11 cellular contexts compared by ENCODE assay signal in the genomic region with DNA sequence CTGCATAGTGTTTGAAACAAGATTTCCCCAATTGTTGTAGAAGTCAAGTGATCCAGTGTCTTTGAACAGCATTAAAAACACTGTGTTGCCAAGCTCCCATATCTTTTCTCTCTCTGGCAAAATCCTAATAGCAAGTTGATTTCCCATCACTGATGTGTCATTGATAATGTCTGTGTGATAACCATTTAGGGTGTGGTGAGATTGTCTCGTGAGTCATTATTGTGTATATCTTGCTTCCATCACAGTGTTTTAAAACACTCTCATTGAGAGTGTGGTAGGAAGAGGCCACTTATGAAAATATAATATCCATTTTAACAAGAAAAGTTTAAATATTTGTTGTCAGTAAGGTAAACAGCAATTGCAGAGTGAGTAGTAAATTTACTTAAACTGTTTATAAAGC.
DNase-seq lines count a peak whose midpoint lies in the region; ATAC-seq and TF ChIP-seq lines count a peak whose summit lies in the region.
"Had no signal": no experiment of that assay in that cellular context is flagged by ENCODE, and none has a peak within 500 bp of the region (broad histone marks: within the 10 kb centered on the region; RNA-seq: fewer than 3 reads in every experiment).

No MANE protein-coding gene starts in this region.

- no peaks in the 10 kb centered on the region for H3K9me3 Mint-ChIP-seq in activated CD8-positive, alpha-beta T cell treated with anti-CD3 and anti-CD28 coated beads for 36 hours
- no peaks in the 10 kb centered on the region for H3K9me3 Mint-ChIP-seq in activated CD8-positive, alpha-beta T cell treated with anti-CD3 and anti-CD28 coated beads, Interleukin-2, amount 10 ng/mL, durations not matched to agents 7 days and 5 days (ENCODE audit: insufficient read depth)

- ATAC-seq in activated CD8-positive, alpha-beta T cell treated with anti-CD3 and anti-CD28 coated beads for 36 hours: peak; percentile 53
- no peak for ATAC-seq in activated CD8-positive, alpha-beta T cell treated with anti-CD3 and anti-CD28 coated beads, Interleukin-2, amount 10 ng/mL, durations not matched to agents 7 days and 5 days
- ATAC-seq in RWPE2 (ENCODE audit: low read depth): peak; percentile 88
- peak; percentile 35 for ATAC-seq in esophagus mucosa
- no peak for ATAC-seq in HG02981 (IDR thresholded peaks at IDR 0.05; ENCODE audit: unreplicated experiment)

- H3K27me3 ChIP-seq in RWPE2 (ENCODE audit: insufficient read depth, poor library complexity, severe bottlenecking): no peaks in the 10 kb centered on the region

- POLR2A ChIA-PET in activated CD8-positive, alpha-beta T cell treated with anti-CD3 and anti-CD28 coated beads for 36 hours (lab: Charles Lee): no interaction called here
- POLR2A ChIA-PET in activated CD8-positive, alpha-beta T cell treated with anti-CD3 and anti-CD28 coated beads, Interleukin-2, amount 10 ng/mL, durations not matched to agents 7 days and 5 days (lab: Charles Lee): no interaction called here

- 0 out of 2 replicates have a peak, but pooled peaks cover 3% of the 10 kb centered on the region for H3K36me3 ChIP-seq in RWPE2 (ENCODE audit: low read depth)

- DNase-seq in activated CD8-positive, alpha-beta T cell treated with anti-CD3 and anti-CD28 coated beads for 36 hours: no peak
- no peak for DNase-seq in activated CD8-positive, alpha-beta T cell treated with anti-CD3 and anti-CD28 coated beads, Interleukin-2, amount 10 ng/mL, durations not matched to agents 7 days and 5 days
- DNase-seq in RWPE2 (ENCODE audit: low spot score) (no peak), midbrain (lab: John Stamatoyannopoulos, UW) (no peak), NCI-H1417 treated with DMSO at 0.1 percent for 48 hours (lab: John Stamatoyannopoulos, UW) (no peak)
- DNase-seq: central memory CD4-positive, alpha-beta T cell; stimulated activated naive CD4-positive, alpha-beta T cell had no signal

- intact Hi-C loops in activated CD8-positive, alpha-beta T cell treated with anti-CD3 and anti-CD28 coated beads for 36 hours (cut with micrococcal nuclease): no loop called here

- no peaks in the 10 kb centered on the region for H3K27me3 Mint-ChIP-seq in activated CD8-positive, alpha-beta T cell treated with anti-CD3 and anti-CD28 coated beads for 36 hours
- H3K27me3 Mint-ChIP-seq in activated CD8-positive, alpha-beta T cell treated with anti-CD3 and anti-CD28 coated beads, Interleukin-2, amount 10 ng/mL, durations not matched to agents 7 days and 5 days (ENCODE audit: low read depth): no peaks in the 10 kb centered on the region
- H3K27me3 Mint-ChIP-seq: B cell had no signal

- H3K4me3 Mint-ChIP-seq in activated CD8-positive, alpha-beta T cell treated with anti-CD3 and anti-CD28 coated beads for 36 hours: no peak overlapping the region
- H3K4me3 Mint-ChIP-seq in activated CD8-positive, alpha-beta T cell treated with anti-CD3 and anti-CD28 coated beads, Interleukin-2, amount 10 ng/mL, durations not matched to agents 7 days and 5 days: no peak overlapping the region
- H3K4me3 Mint-ChIP-seq: B cell had no signal

- TF ChIP-seq CTCF in activated CD8-positive, alpha-beta T cell treated with anti-CD3 and anti-CD28 coated beads for 36 hours (IDR thresholded peaks at IDR 0.05): no peak
- TF ChIP-seq CTCF in RWPE2 (IDR thresholded peaks at IDR 0.05; ENCODE audit: poor library complexity, severe bottlenecking): no peak

- H3K4me1 ChIP-seq in RWPE2 (ENCODE audit: insufficient read depth, poor library complexity, severe bottlenecking): peaks cover 17% of the 10 kb centered on the region

- no peaks in the 10 kb centered on the region for H3K9me3 ChIP-seq in RWPE2 (ENCODE audit: severe bottlenecking)

- no peak overlapping the region for H3K4me3 ChIP-seq in RWPE2 (ENCODE audit: severe bottlenecking)
- H3K4me3 ChIP-seq in skin epidermis: no peak overlapping the region

- H3K27ac ChIP-seq in RWPE2 (ENCODE audit: poor library complexity, severe bottlenecking) (no peak overlapping the region), skin epidermis (peak overlapping the region in 14 of 21 experiments; percentile 4 to 78 (median 47))

- H3K27ac Mint-ChIP-seq in activated CD8-positive, alpha-beta T cell treated with anti-CD3 and anti-CD28 coated beads for 36 hours: peak overlapping the region; percentile 58
- H3K27ac Mint-ChIP-seq in activated CD8-positive, alpha-beta T cell treated with anti-CD3 and anti-CD28 coated beads, Interleukin-2, amount 10 ng/mL, durations not matched to agents 7 days and 5 days: no peak overlapping the region
- H3K27ac Mint-ChIP-seq: B cell had no signal

- peaks cover 17% of the 10 kb centered on the region for H3K36me3 Mint-ChIP-seq in activated CD8-positive, alpha-beta T cell treated with anti-CD3 and anti-CD28 coated beads for 36 hours (ENCODE audit: low read depth)
- H3K36me3 Mint-ChIP-seq in activated CD8-positive, alpha-beta T cell treated with anti-CD3 and anti-CD28 coated beads, Interleukin-2, amount 10 ng/mL, durations not matched to agents 7 days and 5 days (ENCODE audit: low read depth): peaks cover 23% of the 10 kb centered on the region

- CTCF ChIA-PET in activated CD8-positive, alpha-beta T cell treated with anti-CD3 and anti-CD28 coated beads for 36 hours (lab: Charles Lee): no interaction called here
- CTCF ChIA-PET in activated CD8-positive, alpha-beta T cell treated with anti-CD3 and anti-CD28 coated beads, Interleukin-2, amount 10 ng/mL, durations not matched to agents 7 days and 5 days (lab: Charles Lee): no interaction called here

- H3K4me1 Mint-ChIP-seq in activated CD8-positive, alpha-beta T cell treated with anti-CD3 and anti-CD28 coated beads for 36 hours (ENCODE audit: low read depth): peaks cover 26% of the 10 kb centered on the region
- peaks cover 12% of the 10 kb centered on the region for H3K4me1 Mint-ChIP-seq in activated CD8-positive, alpha-beta T cell treated with anti-CD3 and anti-CD28 coated beads, Interleukin-2, amount 10 ng/mL, durations not matched to agents 7 days and 5 days (ENCODE audit: low read depth)

Comparison
In these comparisons a context has a peak if more than half of its experiments do, and no peak if none do; other contexts are left out.
1. ATAC-seq: peak in activated CD8-positive, alpha-beta T cell treated with anti-CD3 and anti-CD28 coated beads for 36 hours (single experiment), RWPE2 (single experiment) and esophagus mucosa (single experiment); none in activated CD8-positive, alpha-beta T cell treated with anti-CD3 and anti-CD28 coated beads, Interleukin-2, amount 10 ng/mL, durations not matched to agents 7 days and 5 days (single experiment) and HG02981 (single experiment).